18 cellular contexts compared by ENCODE assay signal in the genomic region with DNA sequence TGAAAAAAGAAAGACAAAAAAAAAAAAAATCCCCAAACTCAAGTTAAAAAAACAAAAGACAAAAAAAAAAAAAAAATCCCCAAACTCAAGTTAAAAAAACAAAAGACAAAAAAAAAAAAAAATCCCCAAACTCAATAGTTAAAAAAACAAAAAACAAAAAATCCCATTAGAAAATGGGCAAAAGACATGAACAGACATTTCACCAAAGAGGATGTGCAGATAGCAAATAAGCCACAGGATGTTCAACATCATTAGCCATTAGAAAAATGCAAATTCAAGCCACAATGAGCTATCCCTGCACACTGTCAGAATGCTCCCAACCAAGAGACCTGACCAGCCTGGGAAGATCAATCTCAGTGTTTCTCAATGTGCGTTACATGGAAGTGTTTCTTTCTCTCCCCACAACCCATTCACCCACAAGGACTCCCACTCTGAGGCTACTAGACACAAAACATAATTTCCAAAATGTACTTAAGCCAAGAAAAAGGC. TPM values are rescaled to one million over a fixed set of nuclear protein-coding genes. Genes with fewer than 3 reads are reported as not detected.
DNase-seq lines count a peak whose midpoint lies in the region; ATAC-seq and TF ChIP-seq lines count a peak whose summit lies in the region.
"Had no signal": no experiment of that assay in that cellular context is flagged by ENCODE, and none has a peak within 500 bp of the region (broad histone marks: within the 10 kb centered on the region; RNA-seq: fewer than 3 reads in every experiment).

No MANE protein-coding gene starts in this region.

- no peak for TF ChIP-seq EP300 in esophagus muscularis mucosa (IDR thresholded peaks at IDR 0.05)

- no peaks in the 10 kb centered on the region for H3K27me3 ChIP-seq in CD4-positive, alpha-beta memory T cell (ENCODE audit: insufficient read depth, low read length)
- H3K27me3 ChIP-seq in esophagus muscularis mucosa: no peaks in the 10 kb centered on the region
- H3K27me3 ChIP-seq: Peyer's patch had no signal

- peaks cover 34% of the 10 kb centered on the region for H3K36me3 ChIP-seq in CD4-positive, alpha-beta memory T cell (ENCODE audit: insufficient read depth, low read length)
- H3K36me3 ChIP-seq in esophagus muscularis mucosa: peaks cover 22 to 68% (median 58%) of the 10 kb centered on the region in 4 donors

- ATAC-seq in effector memory CD8-positive, alpha-beta T cell (replicated peaks): no peak
- ATAC-seq in left lobe of liver (no peak), HG03442 (IDR thresholded peaks at IDR 0.05; ENCODE audit: unreplicated experiment) (no peak), T-helper 17 cell (no peak)
- ATAC-seq: A549 had no signal

- TF ChIP-seq POLR2A in esophagus muscularis mucosa (IDR thresholded peaks at IDR 0.05; ENCODE audit: low read depth): no peak

- peaks cover 0 to 3% (median 0%) of the 10 kb centered on the region in 4 donors for H3K4me1 Mint-ChIP-seq in CD4-positive, alpha-beta memory T cell
- H3K4me1 Mint-ChIP-seq in HFFc6 (ENCODE audit: low read depth) (peaks cover 62% of the 10 kb centered on the region), T-helper 17 cell (peaks cover 6% of the 10 kb centered on the region)
- H3K4me1 Mint-ChIP-seq in effector memory CD8-positive, alpha-beta T cell (ENCODE audit: low read depth in 2 of 2): peaks cover 0 to 3% of the 10 kb centered on the region in 2 donors
- H3K4me1 Mint-ChIP-seq: CD14-positive monocyte had no signal

- no peak for DNase-seq in CD4-positive, alpha-beta memory T cell
- no peak for DNase-seq in HFFc6
- no peak for DNase-seq in effector memory CD8-positive, alpha-beta T cell
- peak; percentile 11 for DNase-seq in left lobe of liver (ENCODE audit: low spot score)
- no peak for DNase-seq in esophagus muscularis mucosa (ENCODE audit: extremely low spot score)
- no peak for DNase-seq in activated gamma-delta T cell treated with Interleukin-2 at 50 U/mL for 16 hours
- DNase-seq in T-helper 17 cell: no peak
- DNase-seq: DMS53, Kasumi-1, NCI-H1105 treated with DMSO at 0.1 percent for 48 hours, NCI-H187, NCI-H446, NCI-H748 treated with DMSO at 0.1 percent for 48 hours, Peyer's patch, SHP77 had no signal

- H3K4me3 ChIP-seq in CD4-positive, alpha-beta memory T cell (ENCODE audit: low read length in 2 of 2): no peak overlapping the region
- H3K4me3 ChIP-seq in esophagus muscularis mucosa: no peak overlapping the region
- H3K4me3 ChIP-seq: A549, Peyer's patch had no signal

- POLR2A ChIA-PET in CD4-positive, alpha-beta memory T cell (lab: Charles Lee; ENCODE audit: partially characterized antibody): no interaction called here

- intact Hi-C loops in CD4-positive, alpha-beta memory T cell (cut with micrococcal nuclease): no loop called here
- intact Hi-C loops in esophagus muscularis mucosa (cut with DNase I): no loop called here

- no peak overlapping the region for H3K27ac ChIP-seq in CD4-positive, alpha-beta memory T cell (ENCODE audit: low read depth, low read length)
- no peak overlapping the region for H3K27ac ChIP-seq in esophagus muscularis mucosa (replicated peaks in 1 of 4)
- H3K27ac ChIP-seq: A549, Peyer's patch had no signal

- peak overlapping the region in 4 of 7 donors; percentile 1 to 44 (median 36) for H3K27ac Mint-ChIP-seq in CD4-positive, alpha-beta memory T cell
- no peak overlapping the region for H3K27ac Mint-ChIP-seq in HFFc6
- H3K27ac Mint-ChIP-seq in effector memory CD8-positive, alpha-beta T cell: peak overlapping the region; percentile 16 to 52
- no peak overlapping the region for H3K27ac Mint-ChIP-seq in T-helper 17 cell

- no peak for TF ChIP-seq CTCF in HFFc6 (IDR thresholded peaks at IDR 0.05)
- TF ChIP-seq CTCF in esophagus muscularis mucosa (IDR thresholded peaks at IDR 0.05): no peak

- CTCF ChIA-PET in CD4-positive, alpha-beta memory T cell (lab: Charles Lee; ENCODE audit: partially characterized antibody): interaction anchor here (1.3 to 1.6 kb wide), 2 partner anchors 32 to 268 kb away, joined by 3 to 5 read pairs; no protein-coding TSS in a partner anchor

- no peaks in the 10 kb centered on the region for H3K27me3 Mint-ChIP-seq in CD4-positive, alpha-beta memory T cell
- peaks cover 2% of the 10 kb centered on the region; the same call in 1 of the 2 replicates for H3K27me3 Mint-ChIP-seq in HFFc6 (ENCODE audit: insufficient read depth)
- H3K27me3 Mint-ChIP-seq in effector memory CD8-positive, alpha-beta T cell: no peaks in the 10 kb centered on the region
- H3K27me3 Mint-ChIP-seq in T-helper 17 cell: no peaks in the 10 kb centered on the region

- H3K4me1 ChIP-seq in CD4-positive, alpha-beta memory T cell (ENCODE audit: insufficient read depth, low read length): no peaks in the 10 kb centered on the region
- H3K4me1 ChIP-seq in esophagus muscularis mucosa: peaks cover 21 to 38% (median 34%) of the 10 kb centered on the region in 4 donors
- H3K4me1 ChIP-seq: Peyer's patch had no signal

- H3K4me3 Mint-ChIP-seq in CD4-positive, alpha-beta memory T cell: no peak overlapping the region
- peak overlapping the region; percentile 8; the same call in 1 of the 2 replicates for H3K4me3 Mint-ChIP-seq in HFFc6
- peak overlapping the region in 1 of 2 donors; percentile 6 for H3K4me3 Mint-ChIP-seq in effector memory CD8-positive, alpha-beta T cell
- no peak overlapping the region for H3K4me3 Mint-ChIP-seq in T-helper 17 cell
- H3K4me3 Mint-ChIP-seq: CD14-positive monocyte had no signal

- peaks cover 79 to 87% of the 10 kb centered on the region in 2 donors for H3K36me3 Mint-ChIP-seq in CD4-positive, alpha-beta memory T cell
- H3K36me3 Mint-ChIP-seq in HFFc6 (ENCODE audit: low read depth) (peaks cover 68% of the 10 kb centered on the region), T-helper 17 cell (ENCODE audit: low read depth) (peaks cover 5% of the 10 kb centered on the region)
- H3K36me3 Mint-ChIP-seq in effector memory CD8-positive, alpha-beta T cell (ENCODE audit: insufficient read depth): peaks cover 47% of the 10 kb centered on the region

- no peaks in the 10 kb centered on the region for H3K9me3 Mint-ChIP-seq in CD4-positive, alpha-beta memory T cell
- no peaks in the 10 kb centered on the region for H3K9me3 Mint-ChIP-seq in HFFc6
- no peaks in the 10 kb centered on the region for H3K9me3 Mint-ChIP-seq in effector memory CD8-positive, alpha-beta T cell
- H3K9me3 Mint-ChIP-seq: CD14-positive monocyte had no signal

- 100% methylated on average over 1 of the region's 1 CpG for WGBS in esophagus muscularis mucosa

- no peaks in the 10 kb centered on the region for H3K9me3 ChIP-seq in CD4-positive, alpha-beta memory T cell (ENCODE audit: control insufficient read depth in 1 of 2, low read length in 2 of 2)
- H3K9me3 ChIP-seq in esophagus muscularis mucosa: no peaks in the 10 kb centered on the region
- no peaks in the 10 kb centered on the region for H3K9me3 ChIP-seq in T-helper 17 cell (ENCODE audit: control insufficient read depth, low read length, poor library complexity, severe bottlenecking)
- H3K9me3 ChIP-seq: A549, Peyer's patch had no signal

RNA-seq across cellular contexts. Expression of gene MRAP, which starts 33.9 kb away (rescaled TPM):
- not detected for total RNA-seq in CD4-positive, alpha-beta memory T cell
- polyA plus RNA-seq in CD4-positive, alpha-beta memory T cell: not detected
- total RNA-seq in HFFc6 (2021; fragmentation: NEBNext Ultra II Directional; extraction: Animal tissue kit (Norgen Biotek cat#: 25700)): not detected
- 3.4 TPM for total RNA-seq in left lobe of liver
- not detected for total RNA-seq in esophagus muscularis mucosa
- total RNA-seq in T-helper 17 cell: not detected
- total RNA-seq: Peyer's patch had no signal
- polyA plus RNA-seq: A549, CD14-positive monocyte had no signal

RNA-seq across cellular contexts. Expression of gene MIS18A, which starts 53.7 kb away (rescaled TPM):
- total RNA-seq in CD4-positive, alpha-beta memory T cell: 1 to 10 TPM; 6.7 to 9.5 TPM
- 10 to 100 TPM in 1 of 2 donors, 1 to 10 TPM in 1; 9.6 to 10.8 TPM for polyA plus RNA-seq in CD4-positive, alpha-beta memory T cell
- total RNA-seq in HFFc6 (2021; fragmentation: NEBNext Ultra II Directional; extraction: Animal tissue kit (Norgen Biotek cat#: 25700)): 10 to 100 TPM in 5 of 6 experiments, 1 to 10 TPM in 1; 8.6 to 17.4 (median 14.9) TPM
- total RNA-seq in left lobe of liver (2.4 TPM), esophagus muscularis mucosa (1 to 10 TPM; 3.0 to 4.6 (median 3.2) TPM), T-helper 17 cell (1 to 10 TPM; 2.8 TPM)

Comparison
In these comparisons a context has a peak if more than half of its experiments do, and no peak if none do; other contexts are left out.
1. H3K27ac Mint-ChIP-seq: peak in CD4-positive, alpha-beta memory T cell (4 of 7) and effector memory CD8-positive, alpha-beta T cell (2 of 2); none in HFFc6 (single experiment) and T-helper 17 cell (single experiment).